ENCODE assay signal across 8 cellular contexts in genomic region chr2:38077431-38077769, GRCh38. TPM values are rescaled to one million over a fixed set of nuclear protein-coding genes. Genes with fewer than 3 reads are reported as not detected.
DNase-seq lines count a peak whose midpoint lies in the region; ATAC-seq and TF ChIP-seq lines count a peak whose summit lies in the region.

No MANE protein-coding gene starts in this region.

- H3K4me3 ChIP-seq in PC-9 (peak overlapping the region; percentile 69), epithelial cell of proximal tubule (ENCODE audit: low read depth, low read length) (peak overlapping the region; percentile 67), osteoblast (ENCODE audit: insufficient read depth, low read length) (peak overlapping the region; percentile 80)

- peak overlapping the region; percentile 22; the same call in 1 of the 2 replicates for H2AFZ ChIP-seq in PC-9
- no peak overlapping the region for H2AFZ ChIP-seq in osteoblast (ENCODE audit: low read length)

- no peaks in the 10 kb centered on the region for H3K9me2 ChIP-seq in PC-9 (ENCODE audit: insufficient read depth)

- DNase-seq in Calu3 (no peak), PC-9 (no peak), epithelial cell of proximal tubule (ENCODE audit: low read depth) (no peak), osteoblast (ENCODE audit: insufficient read length, low spot score, missing footprints) (no peak), GM03348 (ENCODE audit: low spot score) (no peak), Kasumi-1 (lab: John Stamatoyannopoulos, UW) (no peak), NCI-H2171 (lab: John Stamatoyannopoulos, UW) (no peak)

- no peaks in the 10 kb centered on the region for H3K27me3 Mint-ChIP-seq in Calu3 (ENCODE audit: unreplicated experiment)

- no peaks in the 10 kb centered on the region for H3K27me3 ChIP-seq in PC-9 (ENCODE audit: insufficient read depth, low read depth)
- peaks cover 23% of the 10 kb centered on the region for H3K27me3 ChIP-seq in osteoblast (ENCODE audit: insufficient read depth, low read length)

- ATAC-seq in HG02642 (IDR thresholded peaks at IDR 0.05; ENCODE audit: poor library complexity, unreplicated experiment) = no peak

- H3K27ac Mint-ChIP-seq in Calu3 (ENCODE audit: unreplicated experiment) = peak overlapping the region; percentile 95

- H3K4me1 ChIP-seq in PC-9 (replicated peaks; ENCODE audit: insufficient read depth) = peaks cover 39% of the 10 kb centered on the region
- peaks cover 22% of the 10 kb centered on the region for H3K4me1 ChIP-seq in osteoblast (ENCODE audit: insufficient read depth, low read length)

- H3K36me3 Mint-ChIP-seq in Calu3 (ENCODE audit: insufficient read depth, unreplicated experiment) = peaks cover 43% of the 10 kb centered on the region

- peak overlapping the region; percentile 88 for H3K4me3 Mint-ChIP-seq in Calu3 (ENCODE audit: low read depth, unreplicated experiment)

- H3K9me3 ChIP-seq in PC-9 (ENCODE audit: insufficient read depth, low read depth) (no peaks in the 10 kb centered on the region), osteoblast (ENCODE audit: low read depth, low read length) (no peaks in the 10 kb centered on the region)

- POLR2A ChIA-PET in PC-9 (lab: Charles Lee; ENCODE audit: unreplicated experiment) = interaction anchor here (0.6 to 1.3 kb wide), 2 partner anchors 19 to 39 kb away, joined by 10 to 19 read pairs; no protein-coding TSS in a partner anchor

- no peaks in the 10 kb centered on the region for H3K9me3 Mint-ChIP-seq in Calu3 (ENCODE audit: low read depth, unreplicated experiment)

- H3K36me3 ChIP-seq in PC-9 (ENCODE audit: low read depth) = 0 out of 2 replicates have a peak, but pooled peaks cover 4% of the 10 kb centered on the region
- peaks cover 19% of the 10 kb centered on the region for H3K36me3 ChIP-seq in osteoblast (ENCODE audit: insufficient read depth, low read length)

- CTCF ChIA-PET in Calu3 (lab: Charles Lee) (interaction anchor here (0.8 to 3.3 kb wide), 9 partner anchors 15 to 198 kb away, joined by 3 to 73 read pairs (median 28); no protein-coding TSS in a partner anchor), PC-9 (lab: Charles Lee) (interaction anchor here (0.6 to 1.0 kb wide), 3 partner anchors 13 to 69 kb away, joined by 3 to 4 read pairs (median 3); no protein-coding TSS in a partner anchor)

- H4K20me1 ChIP-seq in PC-9 (ENCODE audit: insufficient read depth) = 0 out of 2 replicates have a peak, but pooled peaks cover 2% of the 10 kb centered on the region
- peaks cover 6% of the 10 kb centered on the region for H4K20me1 ChIP-seq in osteoblast (ENCODE audit: insufficient read depth, low read length)

- H3K79me2 ChIP-seq in PC-9 (ENCODE audit: low read depth) (peaks cover 53% of the 10 kb centered on the region), osteoblast (ENCODE audit: insufficient read depth, low read length) (peaks cover 28% of the 10 kb centered on the region)

- H3K27ac ChIP-seq in PC-9 (peak overlapping the region; percentile 98), osteoblast (ENCODE audit: low read depth, low read length) (peak overlapping the region; percentile 90)

- intact Hi-C loops in Calu3 (cut with micrococcal nuclease; ENCODE audit: unreplicated experiment) (loop anchor here (2.0 kb wide), 2 partner anchors 19 to 95 kb away; no protein-coding TSS in a partner anchor), PC-9 (cut with micrococcal nuclease; ENCODE audit: unreplicated experiment) (loop anchor here (1.0 to 2.0 kb wide), 2 partner anchors 19 to 93 kb away; no protein-coding TSS in a partner anchor)

- H3F3A ChIP-seq in PC-9 (ENCODE audit: insufficient read depth, low read depth) = peaks cover 40% of the 10 kb centered on the region

- H3K4me1 Mint-ChIP-seq in Calu3 (ENCODE audit: low read depth, unreplicated experiment) = peaks cover 43% of the 10 kb centered on the region

- no peak for TF ChIP-seq CTCF in Calu3 (IDR thresholded peaks at IDR 0.05; ENCODE audit: unreplicated experiment)
- TF ChIP-seq CTCF in PC-9 (conservative IDR thresholded peaks at IDR 0.05) = no peak
- TF ChIP-seq CTCF in epithelial cell of proximal tubule (conservative IDR thresholded peaks at IDR 0.05; ENCODE audit: low read depth, low read length) = no peak
- no peak for TF ChIP-seq CTCF in osteoblast (IDR thresholded peaks at IDR 0.05; ENCODE audit: extremely low read depth, low read depth, low read length)

- BruUV-seq in Calu3 (replicated peaks; lab: Mats Ljungman, UMichigan) = TSS peak; percentile 89
- BruUV-seq in PC-9 (replicated peaks; lab: Mats Ljungman, UMichigan) = no TSS peak

- H3K4me2 ChIP-seq in PC-9 (peak overlapping the region; percentile 90), osteoblast (ENCODE audit: insufficient read depth, low read length) (peak overlapping the region; percentile 88)

RNA-seq across cellular contexts. Expression of gene CYP1B1, which starts 1.4 kb away (rescaled TPM):
- 34.4 and 36.5 TPM in 2 replicates for total RNA-seq in Calu3 (2022)
- 36.3 and 39.4 TPM in 2 replicates for total RNA-seq in PC-9 (2021)
- total RNA-seq in epithelial cell of proximal tubule = 5.4 and 17.5 TPM in 2 replicates
- 827 and 849 TPM in 2 replicates for total RNA-seq in osteoblast

Comparison
In these comparisons a context has a peak if more than half of its experiments do, and no peak if none do; other contexts are left out.
1. RNA of gene CYP1B1, which starts 1.4 kb away (total RNA-seq): 827 to 849 TPM in osteoblast; 34.4 to 36.5 TPM in Calu3, 36.3 to 39.4 TPM in PC-9 and 5.4 to 17.5 TPM in epithelial cell of proximal tubule; every median in the first group is over 10 times any median in the second.
2. Peak in every context shown above with its lines, with median percentiles within 50 percentile points of each other: H3K4me3 ChIP-seq.